Comparison of ENCODE assay signal across 8 cellular contexts in the genomic region with DNA sequence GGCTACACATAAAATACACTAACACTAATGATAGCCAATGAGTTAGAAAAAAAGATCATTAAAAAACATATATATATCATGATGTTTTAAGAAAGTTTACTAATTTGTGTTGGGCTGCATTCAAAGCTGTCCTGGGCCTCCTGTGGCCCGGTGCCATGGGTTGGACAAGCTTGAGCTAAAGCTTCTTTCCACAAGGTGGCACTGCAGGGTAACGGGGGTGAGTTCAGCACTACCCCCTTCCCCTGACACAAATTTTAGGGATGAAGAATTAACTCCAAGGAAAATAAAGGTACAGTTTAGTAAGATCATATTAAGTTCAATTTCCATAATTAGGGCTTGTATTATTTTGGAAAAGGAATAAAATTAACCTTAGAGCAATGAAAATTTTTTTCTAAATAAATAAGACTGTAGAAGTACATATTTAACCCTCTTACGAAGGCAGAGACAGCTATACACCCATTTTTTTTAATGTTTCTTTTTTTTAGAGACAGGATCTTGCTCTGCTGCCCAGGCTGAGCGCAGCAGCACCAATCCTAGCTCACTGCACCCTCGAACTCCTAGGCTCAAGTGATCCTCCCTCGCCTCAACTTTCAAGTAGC. TPM values are rescaled to one million over a fixed set of nuclear protein-coding genes. Genes with fewer than 3 reads are reported as not detected.
DNase-seq lines count a peak whose midpoint lies in the region; ATAC-seq and TF ChIP-seq lines count a peak whose summit lies in the region.

No MANE protein-coding gene starts in this region.

- no peaks in the 10 kb centered on the region for H3K9me3 ChIP-seq in T-helper 17 cell (ENCODE audit: control insufficient read depth, low read length, poor library complexity, severe bottlenecking)
- no peaks in the 10 kb centered on the region for H3K9me3 ChIP-seq in right cardiac atrium (ENCODE audit: control insufficient read depth, low read length)
- no peaks in the 10 kb centered on the region for H3K9me3 ChIP-seq in sigmoid colon

- H3K36me3 ChIP-seq in sigmoid colon = no peaks in the 10 kb centered on the region

- H3K27ac ChIP-seq in right cardiac atrium (ENCODE audit: low read length) (no peak overlapping the region), sigmoid colon (no peak overlapping the region)

- ATAC-seq in T-helper 17 cell (peak; percentile 85), right cardiac atrium (peak; percentile 78 to 82), GM21786 (IDR thresholded peaks at IDR 0.05; ENCODE audit: unreplicated experiment) (no peak), HG03139 (IDR thresholded peaks at IDR 0.05; ENCODE audit: unreplicated experiment) (no peak)

- peaks cover 14% of the 10 kb centered on the region for H3K4me1 Mint-ChIP-seq in T-helper 17 cell

- H3K4me3 Mint-ChIP-seq in T-helper 17 cell = no peak overlapping the region

- intact Hi-C loops in right cardiac atrium (cut with DNase I) (loop anchor here in 2 of 4 donors (5.0 to 10.0 kb wide), 2 partner anchors 94 to 106 kb away; no protein-coding TSS in a partner anchor), sigmoid colon (cut with DNase I) (loop anchor here (1.0 kb wide), 2 partner anchors 102 to 173 kb away; no protein-coding TSS in a partner anchor)

- WGBS in right cardiac atrium = 51% methylated on average over 6 of the region's 6 CpGs
- WGBS in sigmoid colon, 2 donors = 50 to 51% methylated on average over 6 of the region's 6 CpGs

- no peak for TF ChIP-seq EP300 in sigmoid colon (IDR thresholded peaks at IDR 0.05)

- no peaks in the 10 kb centered on the region for H3K27me3 ChIP-seq in right cardiac atrium (ENCODE audit: control insufficient read depth, insufficient read depth)
- H3K27me3 ChIP-seq in sigmoid colon = no peaks in the 10 kb centered on the region

- TF ChIP-seq POLR2A in sigmoid colon (IDR thresholded peaks at IDR 0.05) = no peak

- DNase-seq in ELF-1 (ENCODE audit: low read depth, low spot score) (peak; percentile 76), NCI-H1092 (lab: John Stamatoyannopoulos, UW) (peak; percentile 75), T-helper 17 cell (peak; percentile 20 to 63 (median 23)), amniotic stem cell (lab: John Stamatoyannopoulos, UW) (peak; percentile 36), right cardiac atrium (peak; percentile 70 to 89 (median 85)), sigmoid colon (peak; percentile 87)

- TF ChIP-seq CTCF in sigmoid colon (IDR thresholded peaks at IDR 0.05) = peak; percentile 60 to 85 (median 68)

- peaks cover 4% of the 10 kb centered on the region for H3K4me1 ChIP-seq in right cardiac atrium (ENCODE audit: control insufficient read depth, insufficient read depth, low read length)
- peaks cover 0 to 12% (median 3%) of the 10 kb centered on the region in 4 donors for H3K4me1 ChIP-seq in sigmoid colon

- no peaks in the 10 kb centered on the region for H3K27me3 Mint-ChIP-seq in T-helper 17 cell

- H3K4me3 ChIP-seq in right cardiac atrium (ENCODE audit: low read length) (no peak overlapping the region), sigmoid colon (no peak overlapping the region)

- peaks cover 2% of the 10 kb centered on the region for H3K36me3 Mint-ChIP-seq in T-helper 17 cell (ENCODE audit: low read depth)

- H3K27ac Mint-ChIP-seq in T-helper 17 cell = no peak overlapping the region

RNA-seq across cellular contexts. Expression of a gene that starts 38.9 kb away (rescaled TPM):
- total RNA-seq in T-helper 17 cell (10 to 100 TPM; 18.2 to 22.6 TPM), right cardiac atrium (100 to 1,000 TPM; 102 to 158 (median 117) TPM), sigmoid colon (10 to 100 TPM in 2 of 4 donors, 1 to 10 TPM in 2; 8.6 to 10.5 (median 10.1) TPM)
- polyA plus RNA-seq in right cardiac atrium (50.1 TPM), sigmoid colon (10 to 100 TPM in 1 of 3 donors, 1 to 10 TPM in 2; 9.6 to 26.9 (median 9.9) TPM)

Comparison
In these comparisons a context has a peak if more than half of its experiments do, and no peak if none do; other contexts are left out.
1. DNase-seq: peak in every context shown above with its lines; median percentile 87 in sigmoid colon; 85 in right cardiac atrium; 76 in ELF-1; 75 in NCI-H1092; 36 in amniotic stem cell; 23 in T-helper 17 cell.
2. ATAC-seq: peak in T-helper 17 cell (single experiment) and right cardiac atrium (2 of 2); none in GM21786 (single experiment) and HG03139 (single experiment).
3. RNA of a gene that starts 38.9 kb away (total RNA-seq): 102 to 158 TPM in right cardiac atrium; 18.2 to 22.6 TPM in T-helper 17 cell and 8.6 to 10.5 TPM in sigmoid colon; every median in the first group is over 4 times any median in the second.